Comparison of ENCODE assay signal across 13 cellular contexts in genomic region chr12:124420041-124420765, GRCh38.
DNase-seq lines count a peak whose midpoint lies in the region; ATAC-seq and TF ChIP-seq lines count a peak whose summit lies in the region.
"Had no signal": no experiment of that assay in that cellular context is flagged by ENCODE, and none has a peak within 500 bp of the region (broad histone marks: within the 10 kb centered on the region; RNA-seq: fewer than 3 reads in every experiment).

No MANE protein-coding gene starts in this region.

- in situ Hi-C loops in transverse colon (cut with MboI; ENCODE audit: low pct_ligation_motif_present in 1 of 4, low pct_unique_long_range_greater_than_20kb in 1 of 4, low sequenced_read_pairs in 3 of 4): loop anchor here in 1 of 4 donors (25.0 kb wide), 1 partner anchor 342 kb away; no protein-coding TSS in a partner anchor

- TF ChIP-seq EP300 in transverse colon (IDR thresholded peaks at IDR 0.05; ENCODE audit: low read depth): no peak

- H3K9me3 ChIP-seq in muscle layer of duodenum (ENCODE audit: control insufficient read depth in 1 of 2, low read length in 2 of 2) (no peaks in the 10 kb centered on the region), transverse colon (no peaks in the 10 kb centered on the region)

- ATAC-seq in activated CD8-positive, alpha-beta T cell treated with anti-CD3 and anti-CD28 coated beads, Interleukin-2, amount 10 ng/mL, durations not matched to agents 7 days and 5 days: no peak
- no peak for ATAC-seq in activated CD8-positive, alpha-beta T cell treated with anti-CD3 and anti-CD28 coated beads for 36 hours
- ATAC-seq in natural killer cell treated with Interleukin-12 subunit alpha and Interleukin-12 subunit beta and Interleukin-15 and Interleukin-18, amount 100 ng/mL, for 72 hours: no peak
- ATAC-seq: CD8-positive, alpha-beta T cell; left colon; naive thymus-derived CD8-positive, alpha-beta T cell had no signal

- no peaks in the 10 kb centered on the region for H3K9me3 Mint-ChIP-seq in activated CD8-positive, alpha-beta T cell treated with anti-CD3 and anti-CD28 coated beads, Interleukin-2, amount 10 ng/mL, durations not matched to agents 7 days and 5 days (ENCODE audit: insufficient read depth)
- H3K9me3 Mint-ChIP-seq in activated CD8-positive, alpha-beta T cell treated with anti-CD3 and anti-CD28 coated beads for 36 hours: no peaks in the 10 kb centered on the region
- H3K9me3 Mint-ChIP-seq in natural killer cell treated with Interleukin-12 subunit alpha and Interleukin-12 subunit beta and Interleukin-15 and Interleukin-18, amount 100 ng/mL, for 72 hours: no peaks in the 10 kb centered on the region
- H3K9me3 Mint-ChIP-seq: CD8-positive, alpha-beta T cell; naive thymus-derived CD8-positive, alpha-beta T cell had no signal

- H3K4me1 ChIP-seq in muscle layer of duodenum (ENCODE audit: control insufficient read depth in 1 of 2, insufficient read depth in 2 of 2, low read length in 2 of 2): peaks cover 9 to 37% of the 10 kb centered on the region in 2 donors
- H3K4me1 ChIP-seq in transverse colon: peaks cover 29 to 39% (median 33%) of the 10 kb centered on the region in 4 donors

- 90 to 97% methylated on average over 2 to 22 of the region's 22 CpGs for WGBS in transverse colon (ENCODE audit: low coverage in 1 of 2), 2 donors

- POLR2A ChIA-PET in activated CD8-positive, alpha-beta T cell treated with anti-CD3 and anti-CD28 coated beads, Interleukin-2, amount 10 ng/mL, durations not matched to agents 7 days and 5 days (lab: Charles Lee): no interaction called here
- POLR2A ChIA-PET in activated CD8-positive, alpha-beta T cell treated with anti-CD3 and anti-CD28 coated beads for 36 hours (lab: Charles Lee): interaction anchor here (1.5 kb wide), 1 partner anchor 8 kb away, joined by 3 read pairs; no protein-coding TSS in a partner anchor

- no peak overlapping the region for H3K4me3 Mint-ChIP-seq in activated CD8-positive, alpha-beta T cell treated with anti-CD3 and anti-CD28 coated beads, Interleukin-2, amount 10 ng/mL, durations not matched to agents 7 days and 5 days
- H3K4me3 Mint-ChIP-seq in activated CD8-positive, alpha-beta T cell treated with anti-CD3 and anti-CD28 coated beads for 36 hours: no peak overlapping the region
- H3K4me3 Mint-ChIP-seq in natural killer cell treated with Interleukin-12 subunit alpha and Interleukin-12 subunit beta and Interleukin-15 and Interleukin-18, amount 100 ng/mL, for 72 hours: no peak overlapping the region
- H3K4me3 Mint-ChIP-seq: CD8-positive, alpha-beta T cell; naive thymus-derived CD8-positive, alpha-beta T cell had no signal

- no peak for TF ChIP-seq POLR2A in transverse colon (IDR thresholded peaks at IDR 0.05)

- no peak for TF ChIP-seq CTCF in activated CD8-positive, alpha-beta T cell treated with anti-CD3 and anti-CD28 coated beads for 36 hours (IDR thresholded peaks at IDR 0.05)
- no peak for TF ChIP-seq CTCF in coronary artery (IDR thresholded peaks at IDR 0.05)
- TF ChIP-seq CTCF in transverse colon (IDR thresholded peaks at IDR 0.05): no peak

- H3K27me3 ChIP-seq in muscle layer of duodenum (ENCODE audit: low read depth, low read length) (no peaks in the 10 kb centered on the region), transverse colon (no peaks in the 10 kb centered on the region)

- H3K27me3 Mint-ChIP-seq in activated CD8-positive, alpha-beta T cell treated with anti-CD3 and anti-CD28 coated beads, Interleukin-2, amount 10 ng/mL, durations not matched to agents 7 days and 5 days (ENCODE audit: low read depth): no peaks in the 10 kb centered on the region
- H3K27me3 Mint-ChIP-seq in activated CD8-positive, alpha-beta T cell treated with anti-CD3 and anti-CD28 coated beads for 36 hours: no peaks in the 10 kb centered on the region
- no peaks in the 10 kb centered on the region for H3K27me3 Mint-ChIP-seq in natural killer cell treated with Interleukin-12 subunit alpha and Interleukin-12 subunit beta and Interleukin-15 and Interleukin-18, amount 100 ng/mL, for 72 hours
- H3K27me3 Mint-ChIP-seq: naive thymus-derived CD8-positive, alpha-beta T cell had no signal

- CTCF ChIA-PET in activated CD8-positive, alpha-beta T cell treated with anti-CD3 and anti-CD28 coated beads, Interleukin-2, amount 10 ng/mL, durations not matched to agents 7 days and 5 days (lab: Charles Lee): interaction anchor here (1.2 kb wide), 1 partner anchor 21 kb away, joined by 4 read pairs; no protein-coding TSS in a partner anchor
- CTCF ChIA-PET in activated CD8-positive, alpha-beta T cell treated with anti-CD3 and anti-CD28 coated beads for 36 hours (lab: Charles Lee): no interaction called here

- H3K27ac Mint-ChIP-seq in activated CD8-positive, alpha-beta T cell treated with anti-CD3 and anti-CD28 coated beads, Interleukin-2, amount 10 ng/mL, durations not matched to agents 7 days and 5 days: peak overlapping the region; percentile 28
- H3K27ac Mint-ChIP-seq in activated CD8-positive, alpha-beta T cell treated with anti-CD3 and anti-CD28 coated beads for 36 hours: no peak overlapping the region
- no peak overlapping the region for H3K27ac Mint-ChIP-seq in natural killer cell treated with Interleukin-12 subunit alpha and Interleukin-12 subunit beta and Interleukin-15 and Interleukin-18, amount 100 ng/mL, for 72 hours
- H3K27ac Mint-ChIP-seq: CD8-positive, alpha-beta T cell had no signal

- H3K4me1 Mint-ChIP-seq in activated CD8-positive, alpha-beta T cell treated with anti-CD3 and anti-CD28 coated beads, Interleukin-2, amount 10 ng/mL, durations not matched to agents 7 days and 5 days (ENCODE audit: low read depth): no peaks in the 10 kb centered on the region
- H3K4me1 Mint-ChIP-seq in activated CD8-positive, alpha-beta T cell treated with anti-CD3 and anti-CD28 coated beads for 36 hours (ENCODE audit: low read depth): no peaks in the 10 kb centered on the region
- peaks cover 10 to 26% of the 10 kb centered on the region in 2 donors for H3K4me1 Mint-ChIP-seq in natural killer cell treated with Interleukin-12 subunit alpha and Interleukin-12 subunit beta and Interleukin-15 and Interleukin-18, amount 100 ng/mL, for 72 hours (ENCODE audit: low read depth in 2 of 2)

- H3K36me3 ChIP-seq in muscle layer of duodenum (ENCODE audit: control insufficient read depth in 1 of 2, insufficient read depth in 2 of 2, low read length in 2 of 2): peaks cover 21% of the 10 kb centered on the region in 2 donors
- H3K36me3 ChIP-seq in transverse colon: peaks cover 0 to 12% (median 7%) of the 10 kb centered on the region in 4 donors

- peak overlapping the region; percentile 93 to 97 for H3K27ac ChIP-seq in coronary artery
- peak overlapping the region; percentile 68 for H3K27ac ChIP-seq in muscle layer of duodenum (ENCODE audit: low read length)
- H3K27ac ChIP-seq in transverse colon: peak overlapping the region; percentile 93 to 98 (median 98)

- H3K4me3 ChIP-seq in coronary artery (peak overlapping the region; percentile 65), muscle layer of duodenum (ENCODE audit: low read depth in 1 of 2, low read length in 2 of 2) (no peak overlapping the region), transverse colon (no peak overlapping the region)

- peaks cover 17% of the 10 kb centered on the region for H3K36me3 Mint-ChIP-seq in activated CD8-positive, alpha-beta T cell treated with anti-CD3 and anti-CD28 coated beads, Interleukin-2, amount 10 ng/mL, durations not matched to agents 7 days and 5 days (ENCODE audit: low read depth)
- H3K36me3 Mint-ChIP-seq in activated CD8-positive, alpha-beta T cell treated with anti-CD3 and anti-CD28 coated beads for 36 hours (ENCODE audit: low read depth): peaks cover 25% of the 10 kb centered on the region
- no peaks in the 10 kb centered on the region for H3K36me3 Mint-ChIP-seq in natural killer cell treated with Interleukin-12 subunit alpha and Interleukin-12 subunit beta and Interleukin-15 and Interleukin-18, amount 100 ng/mL, for 72 hours

- no peak for DNase-seq in activated CD8-positive, alpha-beta T cell treated with anti-CD3 and anti-CD28 coated beads, Interleukin-2, amount 10 ng/mL, durations not matched to agents 7 days and 5 days
- DNase-seq in activated CD8-positive, alpha-beta T cell treated with anti-CD3 and anti-CD28 coated beads for 36 hours: no peak
- DNase-seq in coronary artery (ENCODE audit: low spot score) (no peak), transverse colon (no peak), middle frontal gyrus (ENCODE audit: extremely low spot score, low spot score) (no peak), medulla oblongata (ENCODE audit: extremely low spot score) (no peak)
- no peak for DNase-seq in natural killer cell treated with Interleukin-12 subunit alpha and Interleukin-12 subunit beta and Interleukin-15 and Interleukin-18, amount 100 ng/mL, for 72 hours (ENCODE audit: low spot score)
- DNase-seq: CD8-positive, alpha-beta T cell; left colon; naive thymus-derived CD8-positive, alpha-beta T cell; NCI-H2107; NCI-H774 had no signal

- intact Hi-C loops in activated CD8-positive, alpha-beta T cell treated with anti-CD3 and anti-CD28 coated beads for 36 hours (cut with micrococcal nuclease): no loop called here
- intact Hi-C loops in transverse colon (cut with DNase I; ENCODE audit: low total_unique reads): loop anchor here (5.0 kb wide), 2 partner anchors 33 to 37 kb away; no protein-coding TSS in a partner anchor
